In genomic region chr12:52644078-52644415, GRCh38 we compare ENCODE assay signal across 16 cellular contexts. TPM values are rescaled to one million over a fixed set of nuclear protein-coding genes. Genes with fewer than 3 reads are reported as not detected.
A peak's percentile ranks its signal among the peaks of the same experiment; 100 is the strongest.
DNase-seq lines count a peak whose midpoint lies in the region; ATAC-seq and TF ChIP-seq lines count a peak whose summit lies in the region.
"Had no signal": no experiment of that assay in that cellular context is flagged by ENCODE, and none has a peak within 500 bp of the region (broad histone marks: within the 10 kb centered on the region; RNA-seq: fewer than 3 reads in every experiment).

No MANE protein-coding gene starts in this region.

- H3K9me3 Mint-ChIP-seq in T-cell = peaks cover 3 to 5% (median 4%) of the 10 kb centered on the region in 3 donors
- no peaks in the 10 kb centered on the region for H3K9me3 Mint-ChIP-seq in WTC11

- H3K36me3 Mint-ChIP-seq in T-cell (peaks cover 4% of the 10 kb centered on the region), WTC11 (no peaks in the 10 kb centered on the region)

- H3K36me3 ChIP-seq in right atrium auricular region (no peaks in the 10 kb centered on the region), esophagus muscularis mucosa (no peaks in the 10 kb centered on the region)
- H3K36me3 ChIP-seq: BE2C had no signal

- H3K27ac Mint-ChIP-seq in T-cell (peak overlapping the region; percentile 98 to 100), WTC11 (no peak overlapping the region)

- H3K27me3 ChIP-seq in right atrium auricular region (no peaks in the 10 kb centered on the region), esophagus muscularis mucosa (peaks cover 0 to 15% (median 0%) of the 10 kb centered on the region in 4 donors)

- H3K4me3 ChIP-seq in right atrium auricular region (no peak overlapping the region), esophagus muscularis mucosa (no peak overlapping the region)

- H3K9me3 ChIP-seq in right atrium auricular region (no peaks in the 10 kb centered on the region), esophagus muscularis mucosa (no peaks in the 10 kb centered on the region)
- H3K9me3 ChIP-seq: BE2C had no signal

- TF ChIP-seq POLR2A in esophagus muscularis mucosa (IDR thresholded peaks at IDR 0.05; ENCODE audit: low read depth) = no peak

- intact Hi-C loops in Right ventricle myocardium inferior (cut with DNase I) (no loop called here), esophagus muscularis mucosa (cut with DNase I) (no loop called here)

- H3K4me1 ChIP-seq in right atrium auricular region (no peaks in the 10 kb centered on the region), esophagus muscularis mucosa (no peaks in the 10 kb centered on the region)
- H3K4me1 ChIP-seq: BE2C had no signal

- 83% methylated on average over 6 of the region's 6 CpGs for WGBS in esophagus muscularis mucosa

- DNase-seq in right atrium auricular region (ENCODE audit: low spot score) = peak; percentile 38
- no peak for DNase-seq in Right ventricle myocardium inferior (ENCODE audit: missing footprints)
- DNase-seq in T-cell = no peak
- DNase-seq in esophagus muscularis mucosa (ENCODE audit: extremely low spot score) = peak; percentile 42
- no peak for DNase-seq in WTC11 (ENCODE audit: low spot score)
- DNase-seq: BE2C, COR-L47, DMS53, NCI-H1105, NCI-H1694, NCI-H2227 treated with DMSO at 0.1 percent for 48 hours, NCI-H524 had no signal

- H3K27me3 Mint-ChIP-seq in T-cell (no peaks in the 10 kb centered on the region), WTC11 (ENCODE audit: low read depth) (no peaks in the 10 kb centered on the region; the same call in 1 of the 2 replicates)

- peaks cover 79 to 83% (median 82%) of the 10 kb centered on the region in 3 donors for H3K4me1 Mint-ChIP-seq in T-cell
- H3K4me1 Mint-ChIP-seq in WTC11 = no peaks in the 10 kb centered on the region

- no peak for ATAC-seq in Right ventricle myocardium inferior
- no peak for ATAC-seq in T-cell (replicated peaks in 1 of 4)
- no peak for ATAC-seq in HG02973 (IDR thresholded peaks at IDR 0.05; ENCODE audit: unreplicated experiment)
- no peak for ATAC-seq in HG02870 (IDR thresholded peaks at IDR 0.05; ENCODE audit: unreplicated experiment)
- no peak for ATAC-seq in WTC11

- H3K4me3 Mint-ChIP-seq in T-cell (peak overlapping the region in 1 of 3 donors; percentile 74), WTC11 (no peak overlapping the region)

- H3K27ac ChIP-seq in right atrium auricular region (no peak overlapping the region), esophagus muscularis mucosa (replicated peaks in 1 of 4) (no peak overlapping the region)

- CTCF ChIA-PET in T-cell (lab: Charles Lee) = no interaction called here
- CTCF ChIA-PET in WTC11 (lab: Charles Lee) = interaction anchor here (1.8 kb wide), 1 partner anchor 236 kb away, joined by 5 read pairs; no protein-coding TSS in a partner anchor

- TF ChIP-seq EP300 in esophagus muscularis mucosa (IDR thresholded peaks at IDR 0.05) = no peak

- TF ChIP-seq CTCF in right atrium auricular region (IDR thresholded peaks at IDR 0.05) (no peak), esophagus muscularis mucosa (IDR thresholded peaks at IDR 0.05) (no peak), WTC11 (IDR thresholded peaks at IDR 0.05) (no peak)

- POLR2A ChIA-PET in T-cell (lab: Charles Lee) (no interaction called here), WTC11 (lab: Charles Lee) (no interaction called here)

TF ChIP-seq in WTC11, 78 proteins besides CTCF, POLR2A, EP300 and RAD21:
- TF ChIP-seq ZNF263 (CRISPR knock-in tag; IDR thresholded peaks at IDR 0.05; ENCODE audit: low read depth) (no peak), ZNF219 (CRISPR knock-in tag; IDR thresholded peaks at IDR 0.05; ENCODE audit: borderline replicate concordance) (no peak), NR2C2 (CRISPR knock-in tag; IDR thresholded peaks at IDR 0.05) (no peak), IRF2 (CRISPR knock-in tag; IDR thresholded peaks at IDR 0.05; ENCODE audit: borderline replicate concordance, low read depth) (no peak), E2F4 (CRISPR knock-in tag; IDR thresholded peaks at IDR 0.05; ENCODE audit: borderline replicate concordance, low read depth) (no peak), FOXP4 (CRISPR knock-in tag; IDR thresholded peaks at IDR 0.05) (no peak), GTF2I (CRISPR knock-in tag; conservative IDR thresholded peaks at IDR 0.05) (no peak), ZNF121 (CRISPR knock-in tag; IDR thresholded peaks at IDR 0.05) (no peak), ZNF425 (CRISPR knock-in tag; conservative IDR thresholded peaks at IDR 0.05) (no peak), EMX1 (CRISPR knock-in tag; IDR thresholded peaks at IDR 0.05) (no peak), CREM (CRISPR knock-in tag; IDR thresholded peaks at IDR 0.05) (no peak)
TF ChIP-seq in WTC11: peak in this region for 0.

RNA-seq across cellular contexts. Expression of gene KRT2, which starts 8.0 kb away (rescaled TPM):
- not detected for total RNA-seq in right atrium auricular region
- total RNA-seq in Right ventricle myocardium inferior = not detected
- 1 to 10 TPM in 2 of 5 donors, under 1 TPM in 3; 0.13 to 2.6 (median 0.82) TPM for total RNA-seq in T-cell
- total RNA-seq in esophagus muscularis mucosa = not detected
- not detected in 3 replicates for total RNA-seq in WTC11 (2021)
- total RNA-seq: LHCN-M2, SK-MEL-5 had no signal

RNA-seq across cellular contexts. Expression of gene KRT73, which starts 25.7 kb away (rescaled TPM):
- total RNA-seq in right atrium auricular region = not detected
- total RNA-seq in Right ventricle myocardium inferior = not detected
- 10 to 100 TPM in 3 of 5 donors, 1 to 10 TPM in 2; 6.8 to 37.9 (median 21.9) TPM for total RNA-seq in T-cell
- total RNA-seq in esophagus muscularis mucosa = not detected
- not detected in 3 replicates for total RNA-seq in WTC11 (2021)
- total RNA-seq: LHCN-M2, SK-MEL-5 had no signal

RNA-seq across cellular contexts. Expression of gene KRT1, which starts 36.2 kb away (rescaled TPM):
- not detected for total RNA-seq in right atrium auricular region
- not detected for total RNA-seq in Right ventricle myocardium inferior
- 10 to 100 TPM in 2 of 5 donors, 1 to 10 TPM in 2, under 1 TPM in 1; 0.19 to 57.7 (median 10.0) TPM for total RNA-seq in T-cell
- total RNA-seq in esophagus muscularis mucosa = not detected
- total RNA-seq in WTC11 (2021) = not detected in 3 replicates
- total RNA-seq: LHCN-M2, SK-MEL-5 had no signal

RNA-seq across cellular contexts. Expression of gene KRT72, which starts 42.8 kb away (rescaled TPM):
- total RNA-seq in right atrium auricular region (not detected), Right ventricle myocardium inferior (not detected), T-cell (10 to 100 TPM; 10.1 to 52.7 (median 28.7) TPM), esophagus muscularis mucosa (not detected), WTC11 (2021) (0.11 TPM in 1 of 3 replicates, not detected in the others)
- total RNA-seq: LHCN-M2, SK-MEL-5 had no signal

RNA-seq across cellular contexts. Expression of gene KRT77, which starts 59.3 kb away (rescaled TPM):
- total RNA-seq in right atrium auricular region (not detected), Right ventricle myocardium inferior (not detected), T-cell (not detected), esophagus muscularis mucosa (not detected), WTC11 (2021) (not detected in 3 replicates)
- total RNA-seq: LHCN-M2, SK-MEL-5 had no signal

Comparison
In these comparisons a context has a peak if more than half of its experiments do, and no peak if none do; other contexts are left out.
1. DNase-seq: peak in right atrium auricular region (single experiment) and esophagus muscularis mucosa (single experiment); none in Right ventricle myocardium inferior (single experiment), T-cell (0 of 34) and WTC11 (single experiment).